33 cellular contexts compared by ENCODE assay signal in the genomic region with DNA sequence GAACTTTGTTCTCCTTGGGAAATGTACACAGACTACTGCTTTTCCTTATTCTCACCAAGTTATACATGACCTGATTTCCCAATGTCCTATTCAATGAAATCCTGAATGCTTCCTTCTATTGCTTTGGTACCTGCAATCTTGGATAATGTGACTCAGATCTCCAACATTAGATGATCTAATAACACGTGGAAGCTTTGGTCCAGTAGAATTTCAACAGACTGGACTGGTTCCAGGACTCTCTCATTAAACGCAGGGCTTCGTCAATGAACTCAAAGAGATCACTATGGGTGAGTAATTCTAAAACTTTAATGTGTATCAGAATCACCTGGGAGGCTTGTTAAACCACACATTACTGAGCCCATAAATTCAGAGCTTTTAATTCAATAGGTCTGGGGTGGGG.
"Had no signal": no experiment of that assay in that cellular context is flagged by ENCODE, and none has a peak within 500 bp of the region (broad histone marks: within the 10 kb centered on the region; RNA-seq: fewer than 3 reads in every experiment).

No MANE protein-coding gene starts in this region.

- H3K27ac Mint-ChIP-seq: activated CD4-positive, alpha-beta memory T cell treated with anti-CD3 and anti-CD28 coated beads for 36 hours; activated CD4-positive, alpha-beta T cell treated with anti-CD3 and anti-CD28 coated beads, Interleukin-2, amount 10 ng/mL, durations not matched to agents 24 days and 14 days; activated T-cell treated with anti-CD3 and anti-CD28 coated beads, Interleukin-2, amount 50 U/mL, for 24 hours; activated T-helper 17 cell treated with anti-CD3 and anti-CD28 coated beads, Interleukin-2, amount 50 U/mL, for 72 hours; dendritic cell treated with granulocyte-macrophage colony-stimulating factor and Interleukin-4, amounts not matched to agents 40 ng/mL and 50 ng/mL, for 4 days; endodermal cell; immature natural killer cell; natural killer cell; neural progenitor cell; stimulated activated effector memory CD8-positive, alpha-beta T cell treated with anti-CD3 and anti-CD28 coated beads, Interleukin-12 subunit alpha, Interleukin-12 subunit beta, amount 100 ng/mL, for 72 hours; stimulated activated naive CD8-positive, alpha-beta T cell treated with anti-CD3 and anti-CD28 coated beads, Interleukin-15, Interleukin-2, amounts not matched to agents 100 ng/mL and 50 ng/mL, for 24 hours; T-helper 17 cell had no signal

- H3K4me3 Mint-ChIP-seq: activated CD4-positive, alpha-beta memory T cell treated with anti-CD3 and anti-CD28 coated beads for 36 hours; activated CD4-positive, alpha-beta T cell treated with anti-CD3 and anti-CD28 coated beads, Interleukin-2, amount 10 ng/mL, durations not matched to agents 24 days and 14 days; activated T-cell treated with anti-CD3 and anti-CD28 coated beads, Interleukin-2, amount 50 U/mL, for 24 hours; activated T-helper 17 cell treated with anti-CD3 and anti-CD28 coated beads, Interleukin-2, amount 50 U/mL, for 72 hours; dendritic cell treated with granulocyte-macrophage colony-stimulating factor and Interleukin-4, amounts not matched to agents 40 ng/mL and 50 ng/mL, for 4 days; endodermal cell; immature natural killer cell; natural killer cell; neural progenitor cell; stimulated activated effector memory CD8-positive, alpha-beta T cell treated with anti-CD3 and anti-CD28 coated beads, Interleukin-12 subunit alpha, Interleukin-12 subunit beta, amount 100 ng/mL, for 72 hours; stimulated activated naive CD8-positive, alpha-beta T cell treated with anti-CD3 and anti-CD28 coated beads, Interleukin-15, Interleukin-2, amounts not matched to agents 100 ng/mL and 50 ng/mL, for 24 hours; T-helper 17 cell had no signal

- H3K9me3 ChIP-seq: left lung, lower lobe of right lung, right lobe of liver, thoracic aorta, upper lobe of left lung, vagina had no signal

- H3K36me3 ChIP-seq: brain microvascular endothelial cell, left lung, lower lobe of right lung, neural progenitor cell, right lobe of liver, thoracic aorta, upper lobe of left lung, vagina had no signal

- H3K9me3 Mint-ChIP-seq: activated CD4-positive, alpha-beta T cell treated with anti-CD3 and anti-CD28 coated beads, Interleukin-2, amount 10 ng/mL, durations not matched to agents 24 days and 14 days; dendritic cell treated with granulocyte-macrophage colony-stimulating factor and Interleukin-4, amounts not matched to agents 40 ng/mL and 50 ng/mL, for 4 days; endodermal cell; neural progenitor cell had no signal

- H3K27ac ChIP-seq: brain microvascular endothelial cell, left lung, lower lobe of right lung, neural progenitor cell, parathyroid adenoma, right lobe of liver, thoracic aorta, upper lobe of left lung, vagina had no signal

- H3K36me3 Mint-ChIP-seq: activated CD4-positive, alpha-beta memory T cell treated with anti-CD3 and anti-CD28 coated beads for 36 hours; natural killer cell; neural progenitor cell; stimulated activated effector memory CD8-positive, alpha-beta T cell treated with anti-CD3 and anti-CD28 coated beads, Interleukin-12 subunit alpha, Interleukin-12 subunit beta, amount 100 ng/mL, for 72 hours had no signal

- H3K4me3 ChIP-seq: left lung, lower lobe of right lung, neural progenitor cell, right lobe of liver, thoracic aorta, upper lobe of left lung, vagina had no signal

- H3K4me1 ChIP-seq: left lung, lower lobe of right lung, parathyroid adenoma, right lobe of liver, upper lobe of left lung, vagina had no signal

- DNase-seq: activated CD4-positive, alpha-beta memory T cell treated with anti-CD3 and anti-CD28 coated beads for 36 hours; activated CD4-positive, alpha-beta T cell treated with anti-CD3 and anti-CD28 coated beads, Interleukin-2, amount 10 ng/mL, durations not matched to agents 24 days and 14 days; activated CD4-positive, CD25-positive, alpha-beta regulatory T cell treated with anti-CD3 and anti-CD28 coated beads, Interleukin-2, amount 50 U/mL, for 72 hours; activated CD8-positive, alpha-beta memory T cell treated with anti-CD3 and anti-CD28 coated beads, Interleukin-2, amount 50 U/mL, for 48 hours; activated gamma-delta T cell treated with Interleukin-2 at 50 U/mL for 16 hours; activated naive CD4-positive, alpha-beta T cell treated with anti-CD3 and anti-CD28 coated beads, Interleukin-2, amount 50 U/mL, for 16 hours; activated T-cell treated with anti-CD3 and anti-CD28 coated beads, Interleukin-2, amount 50 U/mL, for 24 hours; amniotic stem cell; brain microvascular endothelial cell; central memory CD4-positive, alpha-beta T cell; endodermal cell; head of caudate nucleus; hypothalamus; immature natural killer cell; kidney glomerular epithelial cell; left lung; lower lobe of right lung; mesendoderm; natural killer cell; occipital lobe; right lobe of liver; stimulated activated CD4-positive, alpha-beta T cell treated with anti-CD3 and anti-CD28 coated beads, Interleukin-4, amount 100 ng/mL, for 24 hours; T-helper 17 cell; T1000; upper lobe of left lung had no signal

- H3K27me3 ChIP-seq: brain microvascular endothelial cell, left lung, neural progenitor cell, right lobe of liver, upper lobe of left lung, vagina had no signal

- ATAC-seq: activated T-helper 17 cell treated with anti-CD3 and anti-CD28 coated beads, Interleukin-2, amount 50 U/mL, for 72 hours; left lung; lower lobe of right lung; natural killer cell; right lobe of liver; stimulated activated effector memory CD8-positive, alpha-beta T cell treated with anti-CD3 and anti-CD28 coated beads, Interleukin-12 subunit alpha, Interleukin-12 subunit beta, amount 100 ng/mL, for 72 hours; T-helper 17 cell had no signal

- H3K4me1 Mint-ChIP-seq: activated CD4-positive, alpha-beta T cell treated with anti-CD3 and anti-CD28 coated beads, Interleukin-2, amount 10 ng/mL, durations not matched to agents 24 days and 14 days; activated T-helper 17 cell treated with anti-CD3 and anti-CD28 coated beads, Interleukin-2, amount 50 U/mL, for 72 hours; immature natural killer cell; natural killer cell; stimulated activated effector memory CD8-positive, alpha-beta T cell treated with anti-CD3 and anti-CD28 coated beads, Interleukin-12 subunit alpha, Interleukin-12 subunit beta, amount 100 ng/mL, for 72 hours; T-helper 17 cell had no signal

- H3K27me3 Mint-ChIP-seq: activated CD4-positive, alpha-beta memory T cell treated with anti-CD3 and anti-CD28 coated beads for 36 hours; activated CD4-positive, alpha-beta T cell treated with anti-CD3 and anti-CD28 coated beads, Interleukin-2, amount 10 ng/mL, durations not matched to agents 24 days and 14 days; activated T-cell treated with anti-CD3 and anti-CD28 coated beads, Interleukin-2, amount 50 U/mL, for 24 hours; activated T-helper 17 cell treated with anti-CD3 and anti-CD28 coated beads, Interleukin-2, amount 50 U/mL, for 72 hours; dendritic cell treated with granulocyte-macrophage colony-stimulating factor and Interleukin-4, amounts not matched to agents 40 ng/mL and 50 ng/mL, for 4 days; stimulated activated naive CD8-positive, alpha-beta T cell treated with anti-CD3 and anti-CD28 coated beads, Interleukin-15, Interleukin-2, amounts not matched to agents 100 ng/mL and 50 ng/mL, for 24 hours; T-helper 17 cell had no signal
